1 cellular context compared by ENCODE assay signal in the genomic region with DNA sequence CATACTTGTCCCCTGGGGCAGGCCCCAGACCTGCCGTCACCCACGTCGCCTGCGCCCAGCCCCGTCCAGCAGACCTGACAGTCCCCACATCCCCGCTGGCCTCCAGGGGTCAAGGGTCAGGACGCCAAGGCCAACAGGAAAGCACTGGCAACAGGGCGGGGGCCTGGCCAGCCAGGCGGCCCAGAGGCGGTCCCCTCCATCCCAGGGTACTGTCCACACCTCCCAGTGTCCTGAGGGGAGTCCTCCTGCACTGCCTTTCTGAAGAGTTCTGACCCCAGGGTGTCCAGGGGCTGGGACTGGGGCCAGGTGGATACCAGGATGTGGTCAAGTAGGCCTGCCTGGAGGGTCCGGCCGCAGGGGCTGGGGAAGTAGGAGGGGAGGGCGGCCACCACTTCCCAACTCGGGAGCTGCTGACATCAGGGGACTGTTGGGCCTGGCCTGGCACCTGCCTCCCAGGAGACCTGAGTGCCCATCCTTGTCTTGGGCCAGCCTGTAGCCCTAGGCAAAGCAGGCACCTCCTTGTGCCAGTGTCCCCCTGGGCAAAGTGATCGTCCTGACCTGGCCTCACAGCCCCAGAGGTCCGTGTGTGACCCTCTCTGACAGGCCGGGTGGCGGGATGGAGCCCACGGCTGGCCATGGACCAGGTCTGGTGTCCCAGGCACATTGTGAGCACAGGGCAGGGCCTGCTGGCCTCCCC.
TF ChIP-seq lines count a peak whose summit lies in the region.

No MANE protein-coding gene starts in this region.

TF ChIP-seq in HepG2, 621 proteins besides CTCF, POLR2A, EP300 and RAD21 (continued from another document and continues in another):
- TF ChIP-seq, protein P1, sequence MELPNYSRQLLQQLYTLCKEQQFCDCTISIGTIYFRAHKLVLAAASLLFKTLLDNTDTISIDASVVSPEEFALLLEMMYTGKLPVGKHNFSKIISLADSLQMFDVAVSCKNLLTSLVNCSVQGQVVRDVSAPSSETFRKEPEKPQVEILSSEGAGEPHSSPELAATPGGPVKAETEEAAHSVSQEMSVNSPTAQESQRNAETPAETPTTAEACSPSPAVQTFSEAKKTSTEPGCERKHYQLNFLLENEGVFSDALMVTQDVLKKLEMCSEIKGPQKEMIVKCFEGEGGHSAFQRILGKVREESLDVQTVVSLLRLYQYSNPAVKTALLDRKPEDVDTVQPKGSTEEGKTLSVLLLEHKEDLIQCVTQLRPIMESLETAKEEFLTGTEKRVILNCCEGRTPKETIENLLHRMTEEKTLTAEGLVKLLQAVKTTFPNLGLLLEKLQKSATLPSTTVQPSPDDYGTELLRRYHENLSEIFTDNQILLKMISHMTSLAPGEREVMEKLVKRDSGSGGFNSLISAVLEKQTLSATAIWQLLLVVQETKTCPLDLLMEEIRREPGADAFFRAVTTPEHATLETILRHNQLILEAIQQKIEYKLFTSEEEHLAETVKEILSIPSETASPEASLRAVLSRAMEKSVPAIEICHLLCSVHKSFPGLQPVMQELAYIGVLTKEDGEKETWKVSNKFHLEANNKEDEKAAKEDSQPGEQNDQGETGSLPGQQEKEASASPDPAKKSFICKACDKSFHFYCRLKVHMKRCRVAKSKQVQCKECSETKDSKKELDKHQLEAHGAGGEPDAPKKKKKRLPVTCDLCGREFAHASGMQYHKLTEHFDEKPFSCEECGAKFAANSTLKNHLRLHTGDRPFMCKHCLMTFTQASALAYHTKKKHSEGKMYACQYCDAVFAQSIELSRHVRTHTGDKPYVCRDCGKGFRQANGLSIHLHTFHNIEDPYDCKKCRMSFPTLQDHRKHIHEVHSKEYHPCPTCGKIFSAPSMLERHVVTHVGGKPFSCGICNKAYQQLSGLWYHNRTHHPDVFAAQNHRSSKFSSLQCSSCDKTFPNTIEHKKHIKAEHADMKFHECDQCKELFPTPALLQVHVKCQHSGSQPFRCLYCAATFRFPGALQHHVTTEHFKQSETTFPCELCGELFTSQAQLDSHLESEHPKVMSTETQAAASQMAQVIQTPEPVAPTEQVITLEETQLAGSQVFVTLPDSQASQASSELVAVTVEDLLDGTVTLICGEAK (IDR thresholded peaks at IDR 0.05), result no peak
- TF ChIP-seq, protein P1 (CRISPR knock-in tag; IDR thresholded peaks at IDR 0.05), result peak; percentile 52
- TF ChIP-seq, protein P2, sequence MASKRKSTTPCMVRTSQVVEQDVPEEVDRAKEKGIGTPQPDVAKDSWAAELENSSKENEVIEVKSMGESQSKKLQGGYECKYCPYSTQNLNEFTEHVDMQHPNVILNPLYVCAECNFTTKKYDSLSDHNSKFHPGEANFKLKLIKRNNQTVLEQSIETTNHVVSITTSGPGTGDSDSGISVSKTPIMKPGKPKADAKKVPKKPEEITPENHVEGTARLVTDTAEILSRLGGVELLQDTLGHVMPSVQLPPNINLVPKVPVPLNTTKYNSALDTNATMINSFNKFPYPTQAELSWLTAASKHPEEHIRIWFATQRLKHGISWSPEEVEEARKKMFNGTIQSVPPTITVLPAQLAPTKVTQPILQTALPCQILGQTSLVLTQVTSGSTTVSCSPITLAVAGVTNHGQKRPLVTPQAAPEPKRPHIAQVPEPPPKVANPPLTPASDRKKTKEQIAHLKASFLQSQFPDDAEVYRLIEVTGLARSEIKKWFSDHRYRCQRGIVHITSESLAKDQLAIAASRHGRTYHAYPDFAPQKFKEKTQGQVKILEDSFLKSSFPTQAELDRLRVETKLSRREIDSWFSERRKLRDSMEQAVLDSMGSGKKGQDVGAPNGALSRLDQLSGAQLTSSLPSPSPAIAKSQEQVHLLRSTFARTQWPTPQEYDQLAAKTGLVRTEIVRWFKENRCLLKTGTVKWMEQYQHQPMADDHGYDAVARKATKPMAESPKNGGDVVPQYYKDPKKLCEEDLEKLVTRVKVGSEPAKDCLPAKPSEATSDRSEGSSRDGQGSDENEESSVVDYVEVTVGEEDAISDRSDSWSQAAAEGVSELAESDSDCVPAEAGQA (IDR thresholded peaks at IDR 0.05; ENCODE audit: low read depth), result peak; percentile 68; the same call in 1 of the 2 replicates
- TF ChIP-seq, protein P2 (CRISPR knock-in tag; IDR thresholded peaks at IDR 0.05; ENCODE audit: borderline replicate concordance), result no peak
- no peak for TF ChIP-seq NFYB (CRISPR knock-in tag; IDR thresholded peaks at IDR 0.05)
- TF ChIP-seq PPARG (CRISPR knock-in tag; conservative IDR thresholded peaks at IDR 0.05), result no peak
- TF ChIP-seq ZNF350 (CRISPR knock-in tag; IDR thresholded peaks at IDR 0.05; ENCODE audit: borderline replicate concordance, low read depth), result peak; percentile 44; the same call in 1 of the 2 replicates
- TF ChIP-seq ZSCAN22 (CRISPR knock-in tag; IDR thresholded peaks at IDR 0.05), result no peak
- TF ChIP-seq CHD4 (IDR thresholded peaks at IDR 0.05; ENCODE audit: borderline replicate concordance, low read length), result no peak
- no peak for TF ChIP-seq ZBTB3 (CRISPR knock-in tag; IDR thresholded peaks at IDR 0.05; ENCODE audit: borderline replicate concordance, low read depth)
- TF ChIP-seq EHMT2 (IDR thresholded peaks at IDR 0.05; ENCODE audit: borderline replicate concordance, low read depth, low read length), result no peak
- TF ChIP-seq PHF20 (CRISPR knock-in tag; IDR thresholded peaks at IDR 0.05), result no peak
- TF ChIP-seq, protein P3, sequence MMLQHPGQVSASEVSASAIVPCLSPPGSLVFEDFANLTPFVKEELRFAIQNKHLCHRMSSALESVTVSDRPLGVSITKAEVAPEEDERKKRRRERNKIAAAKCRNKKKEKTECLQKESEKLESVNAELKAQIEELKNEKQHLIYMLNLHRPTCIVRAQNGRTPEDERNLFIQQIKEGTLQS (CRISPR knock-in tag; IDR thresholded peaks at IDR 0.05), result no peak
- TF ChIP-seq ZNF629 (CRISPR knock-in tag; conservative IDR thresholded peaks at IDR 0.05), result 0 out of 2 replicates have a peak, but pooled peaks have one; percentile 18
- TF ChIP-seq ZNF136 (CRISPR knock-in tag; IDR thresholded peaks at IDR 0.05; ENCODE audit: low read depth), result 0 out of 2 replicates have a peak, but pooled peaks have one; percentile 66
- no peak for TF ChIP-seq ZNF558 (CRISPR knock-in tag; IDR thresholded peaks at IDR 0.05; ENCODE audit: borderline replicate concordance)
- TF ChIP-seq, protein P4, sequence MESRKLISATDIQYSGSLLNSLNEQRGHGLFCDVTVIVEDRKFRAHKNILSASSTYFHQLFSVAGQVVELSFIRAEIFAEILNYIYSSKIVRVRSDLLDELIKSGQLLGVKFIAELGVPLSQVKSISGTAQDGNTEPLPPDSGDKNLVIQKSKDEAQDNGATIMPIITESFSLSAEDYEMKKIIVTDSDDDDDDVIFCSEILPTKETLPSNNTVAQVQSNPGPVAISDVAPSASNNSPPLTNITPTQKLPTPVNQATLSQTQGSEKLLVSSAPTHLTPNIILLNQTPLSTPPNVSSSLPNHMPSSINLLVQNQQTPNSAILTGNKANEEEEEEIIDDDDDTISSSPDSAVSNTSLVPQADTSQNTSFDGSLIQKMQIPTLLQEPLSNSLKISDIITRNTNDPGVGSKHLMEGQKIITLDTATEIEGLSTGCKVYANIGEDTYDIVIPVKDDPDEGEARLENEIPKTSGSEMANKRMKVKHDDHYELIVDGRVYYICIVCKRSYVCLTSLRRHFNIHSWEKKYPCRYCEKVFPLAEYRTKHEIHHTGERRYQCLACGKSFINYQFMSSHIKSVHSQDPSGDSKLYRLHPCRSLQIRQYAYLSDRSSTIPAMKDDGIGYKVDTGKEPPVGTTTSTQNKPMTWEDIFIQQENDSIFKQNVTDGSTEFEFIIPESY (CRISPR knock-in tag; IDR thresholded peaks at IDR 0.05), result peak; percentile 28; the same call in 1 of the 2 replicates
- TF ChIP-seq NFIC (IDR thresholded peaks at IDR 0.05; ENCODE audit: low read length), result no peak
- TF ChIP-seq, protein P5, sequence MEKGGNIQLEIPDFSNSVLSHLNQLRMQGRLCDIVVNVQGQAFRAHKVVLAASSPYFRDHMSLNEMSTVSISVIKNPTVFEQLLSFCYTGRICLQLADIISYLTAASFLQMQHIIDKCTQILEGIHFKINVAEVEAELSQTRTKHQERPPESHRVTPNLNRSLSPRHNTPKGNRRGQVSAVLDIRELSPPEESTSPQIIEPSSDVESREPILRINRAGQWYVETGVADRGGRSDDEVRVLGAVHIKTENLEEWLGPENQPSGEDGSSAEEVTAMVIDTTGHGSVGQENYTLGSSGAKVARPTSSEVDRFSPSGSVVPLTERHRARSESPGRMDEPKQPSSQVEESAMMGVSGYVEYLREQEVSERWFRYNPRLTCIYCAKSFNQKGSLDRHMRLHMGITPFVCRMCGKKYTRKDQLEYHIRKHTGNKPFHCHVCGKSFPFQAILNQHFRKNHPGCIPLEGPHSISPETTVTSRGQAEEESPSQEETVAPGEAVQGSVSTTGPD (CRISPR knock-in tag; IDR thresholded peaks at IDR 0.05), result peak; percentile 77
- no peak for TF ChIP-seq ZFYVE20 (CRISPR knock-in tag; IDR thresholded peaks at IDR 0.05; ENCODE audit: borderline replicate concordance, low read depth)
- TF ChIP-seq, protein P6, sequence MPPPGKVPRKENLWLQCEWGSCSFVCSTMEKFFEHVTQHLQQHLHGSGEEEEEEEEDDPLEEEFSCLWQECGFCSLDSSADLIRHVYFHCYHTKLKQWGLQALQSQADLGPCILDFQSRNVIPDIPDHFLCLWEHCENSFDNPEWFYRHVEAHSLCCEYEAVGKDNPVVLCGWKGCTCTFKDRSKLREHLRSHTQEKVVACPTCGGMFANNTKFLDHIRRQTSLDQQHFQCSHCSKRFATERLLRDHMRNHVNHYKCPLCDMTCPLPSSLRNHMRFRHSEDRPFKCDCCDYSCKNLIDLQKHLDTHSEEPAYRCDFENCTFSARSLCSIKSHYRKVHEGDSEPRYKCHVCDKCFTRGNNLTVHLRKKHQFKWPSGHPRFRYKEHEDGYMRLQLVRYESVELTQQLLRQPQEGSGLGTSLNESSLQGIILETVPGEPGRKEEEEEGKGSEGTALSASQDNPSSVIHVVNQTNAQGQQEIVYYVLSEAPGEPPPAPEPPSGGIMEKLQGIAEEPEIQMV (CRISPR knock-in tag; IDR thresholded peaks at IDR 0.05; ENCODE audit: low read depth), result peak; percentile 62; the same call in 1 of the 2 replicates
- peak; percentile 67; the same call in 1 of the 2 replicates for TF ChIP-seq IRF2 (CRISPR knock-in tag; IDR thresholded peaks at IDR 0.05)
- TF ChIP-seq RNF2 (conservative IDR thresholded peaks at IDR 0.05; ENCODE audit: low read depth), result no peak
- 0 out of 2 replicates have a peak, but pooled peaks have one; percentile 51 for TF ChIP-seq ARNTL (CRISPR knock-in tag; IDR thresholded peaks at IDR 0.05)
- TF ChIP-seq POGZ (CRISPR knock-in tag; IDR thresholded peaks at IDR 0.05), result no peak; the same call in 1 of the 2 replicates
- no peak for TF ChIP-seq MAFG (CRISPR knock-in tag; IDR thresholded peaks at IDR 0.05)
- TF ChIP-seq JUND (CRISPR knock-in tag; IDR thresholded peaks at IDR 0.05), result no peak; the same call in 1 of the 2 replicates
- TF ChIP-seq SRSF1 (optimal IDR thresholded peaks at IDR 0.05; ENCODE audit: low read depth, low read length), result no peak
- TF ChIP-seq ZNF10 (CRISPR knock-in tag; IDR thresholded peaks at IDR 0.05; ENCODE audit: borderline replicate concordance, low read depth), result no peak
- no peak for TF ChIP-seq ZNF644 (CRISPR knock-in tag; IDR thresholded peaks at IDR 0.05; ENCODE audit: low read depth)
- TF ChIP-seq SNAI1 (CRISPR knock-in tag; IDR thresholded peaks at IDR 0.05; ENCODE audit: borderline replicate concordance), result 0 out of 2 replicates have a peak, but pooled peaks have one; percentile 55
- TF ChIP-seq, protein P7, sequence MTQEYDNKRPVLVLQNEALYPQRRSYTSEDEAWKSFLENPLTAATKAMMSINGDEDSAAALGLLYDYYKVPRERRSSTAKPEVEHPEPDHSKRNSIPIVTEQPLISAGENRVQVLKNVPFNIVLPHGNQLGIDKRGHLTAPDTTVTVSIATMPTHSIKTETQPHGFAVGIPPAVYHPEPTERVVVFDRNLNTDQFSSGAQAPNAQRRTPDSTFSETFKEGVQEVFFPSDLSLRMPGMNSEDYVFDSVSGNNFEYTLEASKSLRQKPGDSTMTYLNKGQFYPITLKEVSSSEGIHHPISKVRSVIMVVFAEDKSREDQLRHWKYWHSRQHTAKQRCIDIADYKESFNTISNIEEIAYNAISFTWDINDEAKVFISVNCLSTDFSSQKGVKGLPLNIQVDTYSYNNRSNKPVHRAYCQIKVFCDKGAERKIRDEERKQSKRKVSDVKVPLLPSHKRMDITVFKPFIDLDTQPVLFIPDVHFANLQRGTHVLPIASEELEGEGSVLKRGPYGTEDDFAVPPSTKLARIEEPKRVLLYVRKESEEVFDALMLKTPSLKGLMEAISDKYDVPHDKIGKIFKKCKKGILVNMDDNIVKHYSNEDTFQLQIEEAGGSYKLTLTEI (CRISPR knock-in tag; conservative IDR thresholded peaks at IDR 0.05), result no peak
